ENCODE assay signal across 12 cellular contexts in genomic region chr11:34242037-34242625, GRCh38.
A peak's percentile ranks its signal among the peaks of the same experiment; 100 is the strongest.
DNase-seq lines count a peak whose midpoint lies in the region; FAIRE-seq and TF ChIP-seq lines count a peak whose summit lies in the region.
"Had no signal": no experiment of that assay in that cellular context is flagged by ENCODE, and none has a peak within 500 bp of the region (broad histone marks: within the 10 kb centered on the region; RNA-seq: fewer than 3 reads in every experiment).

No MANE protein-coding gene starts in this region.

- H3K4me1 ChIP-seq in kidney (ENCODE audit: control insufficient read depth in 1 of 2, insufficient read depth in 1 of 2, low read depth in 1 of 2, low read length in 2 of 2), result peaks cover 8 to 13% of the 10 kb centered on the region in 2 donors

- no peaks in the 10 kb centered on the region for H3K36me3 ChIP-seq in kidney (ENCODE audit: control insufficient read depth in 1 of 2, insufficient read depth in 2 of 2, low read length in 2 of 2)
- H3K36me3 ChIP-seq: SJCRH30 had no signal

- TF ChIP-seq CTCF in kidney (IDR thresholded peaks at IDR 0.05; ENCODE audit: borderline replicate concordance, extremely low read depth, insufficient read depth), result no peak

- no peak overlapping the region for H3K9ac ChIP-seq in kidney (ENCODE audit: low read length in 2 of 2)

- intact Hi-C loops in kidney (cut with DNase I), result no loop called here

- DNase-seq in AG08395 (ENCODE audit: low spot score) (peak; percentile 38), GM19239 (ENCODE audit: insufficient read length, low spot score) (no peak), SW480 (ENCODE audit: low spot score) (peak; percentile 46), kidney (peak; percentile 82), caudate nucleus (lab: John Stamatoyannopoulos, UW) (no peak), activated T-cell treated with anti-CD3 and anti-CD28 coated beads for 4 hours (no peak), ecto neural progenitor cell (ENCODE audit: low spot score) (no peak), HuH-7.5 (ENCODE audit: low spot score) (no peak)
- DNase-seq: CD8-positive, alpha-beta T cell; NCI-H2081 treated with DMSO at 0.1 percent for 48 hours; SJCRH30 had no signal

- H3K27ac ChIP-seq in kidney (ENCODE audit: low read depth in 2 of 2, low read length in 2 of 2) (peak overlapping the region; percentile 49 to 55), caudate nucleus (ENCODE audit: low read depth, low read length) (no peak overlapping the region)
- H3K27ac ChIP-seq: SJCRH30 had no signal

- H3K4me3 ChIP-seq in kidney (ENCODE audit: low read length in 2 of 2), result no peak overlapping the region
- H3K4me3 ChIP-seq: SJCRH30 had no signal

- FAIRE-seq in GM19239 (lab: Jason Lieb, UNC), result peak; percentile 57
- no peak for FAIRE-seq in kidney (lab: Jason Lieb, UNC)
- FAIRE-seq: frontal cortex had no signal

- no peaks in the 10 kb centered on the region for H3K9me3 ChIP-seq in kidney (ENCODE audit: control insufficient read depth in 1 of 2, low read length in 2 of 2)
- H3K9me3 ChIP-seq: SJCRH30 had no signal

Comparison
In these comparisons a context has a peak if more than half of its experiments do, and no peak if none do; other contexts are left out.
1. DNase-seq: peak in AG08395 (single experiment), SW480 (single experiment) and kidney (single experiment); none in GM19239 (single experiment), caudate nucleus (0 of 61), activated T-cell treated with anti-CD3 and anti-CD28 coated beads for 4 hours (single experiment), ecto neural progenitor cell (single experiment) and HuH-7.5 (single experiment).